ENCODE assay signal across 1 cellular context in the genomic region with DNA sequence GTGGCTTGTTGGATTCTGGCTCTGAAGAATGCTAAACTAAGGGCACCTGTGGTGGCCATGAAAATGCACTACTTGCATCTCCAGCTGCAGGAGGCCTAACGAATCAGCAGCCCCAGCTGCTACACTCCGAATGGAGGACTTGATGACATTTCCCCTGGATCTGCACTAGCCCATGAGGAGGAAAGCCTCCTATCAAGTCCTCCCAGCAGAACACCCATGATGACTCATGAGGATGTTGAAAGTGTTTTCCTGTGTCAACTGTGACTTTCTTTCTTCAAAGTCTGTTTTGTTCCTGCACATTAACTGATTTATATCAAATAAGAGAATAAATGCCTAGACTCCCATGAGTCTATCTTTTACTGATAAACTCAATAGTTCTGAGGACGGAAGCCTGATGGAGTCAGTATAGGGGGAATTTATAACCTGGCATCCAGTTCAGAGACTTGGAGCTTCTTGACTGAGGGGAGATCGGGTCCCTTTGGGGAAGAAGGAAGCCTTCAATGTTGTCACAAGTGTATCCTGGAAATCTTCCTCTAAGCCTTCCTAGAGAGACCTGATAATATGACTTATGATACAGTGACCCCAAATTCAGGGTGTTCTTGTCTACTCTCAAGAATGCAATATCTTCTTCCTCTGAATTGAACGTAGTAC.
TF ChIP-seq lines count a peak whose summit lies in the region.

No MANE protein-coding gene starts in this region.

TF ChIP-seq in HEK293, 187 proteins besides CTCF, POLR2A, EP300 and RAD21:
- TF ChIP-seq GLIS1 (tag by site-specific recombination; IDR thresholded peaks at IDR 0.05) (0 out of 2 replicates have a peak, but pooled peaks have one; percentile 23), SCRT2 (tag by site-specific recombination; IDR thresholded peaks at IDR 0.05) (peak; percentile 32; the same call in 1 of the 2 replicates)
